ENCODE assay signal across 1 cellular context in genomic region chr16:23452572-23453337, GRCh38.
TF ChIP-seq lines count a peak whose summit lies in the region.

TSS of gene COG7 (minus strand) at chr16:23453189. CDS start at chr16:23452994, 195 bp downstream.

TF ChIP-seq in HepG2, 621 proteins besides CTCF, POLR2A, EP300 and RAD21 (continued from another document and continues in another):
- TF ChIP-seq, protein P1, sequence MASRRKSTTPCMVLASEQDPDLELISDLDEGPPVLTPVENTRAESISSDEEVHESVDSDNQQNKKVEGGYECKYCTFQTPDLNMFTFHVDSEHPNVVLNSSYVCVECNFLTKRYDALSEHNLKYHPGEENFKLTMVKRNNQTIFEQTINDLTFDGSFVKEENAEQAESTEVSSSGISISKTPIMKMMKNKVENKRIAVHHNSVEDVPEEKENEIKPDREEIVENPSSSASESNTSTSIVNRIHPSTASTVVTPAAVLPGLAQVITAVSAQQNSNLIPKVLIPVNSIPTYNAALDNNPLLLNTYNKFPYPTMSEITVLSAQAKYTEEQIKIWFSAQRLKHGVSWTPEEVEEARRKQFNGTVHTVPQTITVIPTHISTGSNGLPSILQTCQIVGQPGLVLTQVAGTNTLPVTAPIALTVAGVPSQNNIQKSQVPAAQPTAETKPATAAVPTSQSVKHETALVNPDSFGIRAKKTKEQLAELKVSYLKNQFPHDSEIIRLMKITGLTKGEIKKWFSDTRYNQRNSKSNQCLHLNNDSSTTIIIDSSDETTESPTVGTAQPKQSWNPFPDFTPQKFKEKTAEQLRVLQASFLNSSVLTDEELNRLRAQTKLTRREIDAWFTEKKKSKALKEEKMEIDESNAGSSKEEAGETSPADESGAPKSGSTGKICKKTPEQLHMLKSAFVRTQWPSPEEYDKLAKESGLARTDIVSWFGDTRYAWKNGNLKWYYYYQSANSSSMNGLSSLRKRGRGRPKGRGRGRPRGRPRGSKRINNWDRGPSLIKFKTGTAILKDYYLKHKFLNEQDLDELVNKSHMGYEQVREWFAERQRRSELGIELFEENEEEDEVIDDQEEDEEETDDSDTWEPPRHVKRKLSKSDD (CRISPR knock-in tag; IDR thresholded peaks at IDR 0.05; ENCODE audit: low read depth): peak; percentile 69; the same call in 1 of the 2 replicates
- TF ChIP-seq CHCHD3 (CRISPR knock-in tag; IDR thresholded peaks at IDR 0.05): peak; percentile 76; the same call in 1 of the 2 replicates
- peak; percentile 97 for TF ChIP-seq KDM2A (CRISPR knock-in tag; IDR thresholded peaks at IDR 0.05; ENCODE audit: borderline replicate concordance, low read depth)
- no peak for TF ChIP-seq RAD51 (IDR thresholded peaks at IDR 0.05; ENCODE audit: borderline replicate concordance)
- peak; percentile 39; the same call in 1 of the 2 replicates for TF ChIP-seq ZNF260 (CRISPR knock-in tag; IDR thresholded peaks at IDR 0.05; ENCODE audit: borderline replicate concordance, low read depth)
- TF ChIP-seq, protein P2, sequence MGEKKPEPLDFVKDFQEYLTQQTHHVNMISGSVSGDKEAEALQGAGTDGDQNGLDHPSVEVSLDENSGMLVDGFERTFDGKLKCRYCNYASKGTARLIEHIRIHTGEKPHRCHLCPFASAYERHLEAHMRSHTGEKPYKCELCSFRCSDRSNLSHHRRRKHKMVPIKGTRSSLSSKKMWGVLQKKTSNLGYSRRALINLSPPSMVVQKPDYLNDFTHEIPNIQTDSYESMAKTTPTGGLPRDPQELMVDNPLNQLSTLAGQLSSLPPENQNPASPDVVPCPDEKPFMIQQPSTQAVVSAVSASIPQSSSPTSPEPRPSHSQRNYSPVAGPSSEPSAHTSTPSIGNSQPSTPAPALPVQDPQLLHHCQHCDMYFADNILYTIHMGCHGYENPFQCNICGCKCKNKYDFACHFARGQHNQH (CRISPR knock-in tag; IDR thresholded peaks at IDR 0.05): peak; percentile 89
- TF ChIP-seq MAFK (conservative IDR thresholded peaks at IDR 0.05 in 1 of 2, IDR thresholded peaks at IDR 0.05 in 1 of 2; ENCODE audit: low read length in 2 of 2): no peak; a peak in 1 of 4 replicates
- TF ChIP-seq ZNF354B (CRISPR knock-in tag; IDR thresholded peaks at IDR 0.05): no peak
- peak; percentile 64; the same call in 1 of the 2 replicates for TF ChIP-seq SOX13 (IDR thresholded peaks at IDR 0.05)
- TF ChIP-seq SOX13 (CRISPR knock-in tag; conservative IDR thresholded peaks at IDR 0.05 in 1 of 2, IDR thresholded peaks at IDR 0.05 in 1 of 2): peak in 1 of 2 experiments; percentile 52; a peak in 1 of 4 replicates
- no peak for TF ChIP-seq TCF12 (IDR thresholded peaks at IDR 0.05)
- TF ChIP-seq TCF12 (CRISPR knock-in tag; IDR thresholded peaks at IDR 0.05): 0 out of 2 replicates have a peak, but pooled peaks have one; percentile 92
- peak; percentile 70; the same call in 1 of the 2 replicates for TF ChIP-seq KDM4B (CRISPR knock-in tag; IDR thresholded peaks at IDR 0.05)
- TF ChIP-seq ELF4 (CRISPR knock-in tag; IDR thresholded peaks at IDR 0.05; ENCODE audit: borderline replicate concordance): peak; percentile 96
- peak; percentile 94; the same call in 1 of the 2 replicates for TF ChIP-seq ZUFSP (CRISPR knock-in tag; IDR thresholded peaks at IDR 0.05; ENCODE audit: borderline replicate concordance)
- peak; percentile 57 for TF ChIP-seq PHF5A (CRISPR knock-in tag; IDR thresholded peaks at IDR 0.05; ENCODE audit: low read depth, unreplicated experiment)
- TF ChIP-seq PLRG1 (conservative IDR thresholded peaks at IDR 0.05): no peak
- TF ChIP-seq GABPB1 (CRISPR knock-in tag; IDR thresholded peaks at IDR 0.05): peak; percentile 99
- TF ChIP-seq ZNF557 (CRISPR knock-in tag; IDR thresholded peaks at IDR 0.05): peak; percentile 85; the same call in 1 of the 2 replicates
- no peak for TF ChIP-seq POLR2AphosphoS2 (IDR thresholded peaks at IDR 0.05; ENCODE audit: low read depth, low read length)
- TF ChIP-seq ARNT (IDR thresholded peaks at IDR 0.05): no peak
- TF ChIP-seq HOXA3 (CRISPR knock-in tag; IDR thresholded peaks at IDR 0.05): peak; percentile 86
- TF ChIP-seq DMTF1 (CRISPR knock-in tag; IDR thresholded peaks at IDR 0.05): peak; percentile 94
- TF ChIP-seq ZNF614 (CRISPR knock-in tag; IDR thresholded peaks at IDR 0.05; ENCODE audit: borderline replicate concordance): peak; percentile 93; the same call in 1 of the 2 replicates
- peak; percentile 93; the same call in 1 of the 2 replicates for TF ChIP-seq ZSCAN25 (CRISPR knock-in tag; IDR thresholded peaks at IDR 0.05)
- TF ChIP-seq, protein P3, sequence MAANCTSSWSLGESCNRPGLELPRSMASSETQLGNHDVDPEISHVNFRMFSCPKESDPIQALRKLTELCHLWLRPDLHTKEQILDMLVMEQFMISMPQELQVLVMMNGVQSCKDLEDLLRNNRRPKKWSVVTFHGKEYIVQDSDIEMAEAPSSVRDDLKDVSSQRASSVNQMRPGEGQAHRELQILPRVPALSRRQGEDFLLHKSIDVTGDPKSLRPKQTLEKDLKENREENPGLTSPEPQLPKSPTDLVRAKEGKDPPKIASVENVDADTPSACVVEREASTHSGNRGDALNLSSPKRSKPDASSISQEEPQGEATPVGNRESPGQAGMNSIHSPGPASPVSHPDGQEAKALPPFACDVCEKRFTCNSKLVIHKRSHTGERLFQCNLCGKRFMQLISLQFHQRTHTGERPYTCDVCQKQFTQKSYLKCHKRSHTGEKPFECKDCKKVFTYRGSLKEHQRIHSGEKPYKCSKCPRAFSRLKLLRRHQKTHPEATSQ (CRISPR knock-in tag; IDR thresholded peaks at IDR 0.05; ENCODE audit: borderline replicate concordance): 0 out of 2 replicates have a peak, but pooled peaks have one; percentile 84
- 0 out of 2 replicates have a peak, but pooled peaks have one; percentile 21 for TF ChIP-seq LRRFIP1 (CRISPR knock-in tag; conservative IDR thresholded peaks at IDR 0.05)
- TF ChIP-seq, protein P4, sequence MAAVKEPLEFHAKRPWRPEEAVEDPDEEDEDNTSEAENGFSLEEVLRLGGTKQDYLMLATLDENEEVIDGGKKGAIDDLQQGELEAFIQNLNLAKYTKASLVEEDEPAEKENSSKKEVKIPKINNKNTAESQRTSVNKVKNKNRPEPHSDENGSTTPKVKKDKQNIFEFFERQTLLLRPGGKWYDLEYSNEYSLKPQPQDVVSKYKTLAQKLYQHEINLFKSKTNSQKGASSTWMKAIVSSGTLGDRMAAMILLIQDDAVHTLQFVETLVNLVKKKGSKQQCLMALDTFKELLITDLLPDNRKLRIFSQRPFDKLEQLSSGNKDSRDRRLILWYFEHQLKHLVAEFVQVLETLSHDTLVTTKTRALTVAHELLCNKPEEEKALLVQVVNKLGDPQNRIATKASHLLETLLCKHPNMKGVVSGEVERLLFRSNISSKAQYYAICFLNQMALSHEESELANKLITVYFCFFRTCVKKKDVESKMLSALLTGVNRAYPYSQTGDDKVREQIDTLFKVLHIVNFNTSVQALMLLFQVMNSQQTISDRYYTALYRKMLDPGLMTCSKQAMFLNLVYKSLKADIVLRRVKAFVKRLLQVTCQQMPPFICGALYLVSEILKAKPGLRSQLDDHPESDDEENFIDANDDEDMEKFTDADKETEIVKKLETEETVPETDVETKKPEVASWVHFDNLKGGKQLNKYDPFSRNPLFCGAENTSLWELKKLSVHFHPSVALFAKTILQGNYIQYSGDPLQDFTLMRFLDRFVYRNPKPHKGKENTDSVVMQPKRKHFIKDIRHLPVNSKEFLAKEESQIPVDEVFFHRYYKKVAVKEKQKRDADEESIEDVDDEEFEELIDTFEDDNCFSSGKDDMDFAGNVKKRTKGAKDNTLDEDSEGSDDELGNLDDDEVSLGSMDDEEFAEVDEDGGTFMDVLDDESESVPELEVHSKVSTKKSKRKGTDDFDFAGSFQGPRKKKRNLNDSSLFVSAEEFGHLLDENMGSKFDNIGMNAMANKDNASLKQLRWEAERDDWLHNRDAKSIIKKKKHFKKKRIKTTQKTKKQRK (IDR thresholded peaks at IDR 0.05; ENCODE audit: low read length): no peak
- TF ChIP-seq ZNF703 (CRISPR knock-in tag; IDR thresholded peaks at IDR 0.05; ENCODE audit: borderline replicate concordance): peak; percentile 95; the same call in 1 of the 2 replicates
- TF ChIP-seq, protein P5, sequence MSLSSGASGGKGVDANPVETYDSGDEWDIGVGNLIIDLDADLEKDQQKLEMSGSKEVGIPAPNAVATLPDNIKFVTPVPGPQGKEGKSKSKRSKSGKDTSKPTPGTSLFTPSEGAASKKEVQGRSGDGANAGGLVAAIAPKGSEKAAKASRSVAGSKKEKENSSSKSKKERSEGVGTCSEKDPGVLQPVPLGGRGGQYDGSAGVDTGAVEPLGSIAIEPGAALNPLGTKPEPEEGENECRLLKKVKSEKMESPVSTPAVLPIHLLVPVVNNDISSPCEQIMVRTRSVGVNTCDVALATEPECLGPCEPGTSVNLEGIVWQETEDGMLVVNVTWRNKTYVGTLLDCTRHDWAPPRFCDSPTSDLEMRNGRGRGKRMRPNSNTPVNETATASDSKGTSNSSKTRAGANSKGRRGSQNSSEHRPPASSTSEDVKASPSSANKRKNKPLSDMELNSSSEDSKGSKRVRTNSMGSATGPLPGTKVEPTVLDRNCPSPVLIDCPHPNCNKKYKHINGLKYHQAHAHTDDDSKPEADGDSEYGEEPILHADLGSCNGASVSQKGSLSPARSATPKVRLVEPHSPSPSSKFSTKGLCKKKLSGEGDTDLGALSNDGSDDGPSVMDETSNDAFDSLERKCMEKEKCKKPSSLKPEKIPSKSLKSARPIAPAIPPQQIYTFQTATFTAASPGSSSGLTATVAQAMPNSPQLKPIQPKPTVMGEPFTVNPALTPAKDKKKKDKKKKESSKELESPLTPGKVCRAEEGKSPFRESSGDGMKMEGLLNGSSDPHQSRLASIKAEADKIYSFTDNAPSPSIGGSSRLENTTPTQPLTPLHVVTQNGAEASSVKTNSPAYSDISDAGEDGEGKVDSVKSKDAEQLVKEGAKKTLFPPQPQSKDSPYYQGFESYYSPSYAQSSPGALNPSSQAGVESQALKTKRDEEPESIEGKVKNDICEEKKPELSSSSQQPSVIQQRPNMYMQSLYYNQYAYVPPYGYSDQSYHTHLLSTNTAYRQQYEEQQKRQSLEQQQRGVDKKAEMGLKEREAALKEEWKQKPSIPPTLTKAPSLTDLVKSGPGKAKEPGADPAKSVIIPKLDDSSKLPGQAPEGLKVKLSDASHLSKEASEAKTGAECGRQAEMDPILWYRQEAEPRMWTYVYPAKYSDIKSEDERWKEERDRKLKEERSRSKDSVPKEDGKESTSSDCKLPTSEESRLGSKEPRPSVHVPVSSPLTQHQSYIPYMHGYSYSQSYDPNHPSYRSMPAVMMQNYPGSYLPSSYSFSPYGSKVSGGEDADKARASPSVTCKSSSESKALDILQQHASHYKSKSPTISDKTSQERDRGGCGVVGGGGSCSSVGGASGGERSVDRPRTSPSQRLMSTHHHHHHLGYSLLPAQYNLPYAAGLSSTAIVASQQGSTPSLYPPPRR (CRISPR knock-in tag; IDR thresholded peaks at IDR 0.05; ENCODE audit: borderline replicate concordance): peak; percentile 81
- TF ChIP-seq ZNF512 (CRISPR knock-in tag; IDR thresholded peaks at IDR 0.05): peak; percentile 72; the same call in 1 of the 2 replicates
- TF ChIP-seq ZNF878 (CRISPR knock-in tag; IDR thresholded peaks at IDR 0.05): peak; percentile 87
- 0 out of 2 replicates have a peak, but pooled peaks have one; percentile 89 for TF ChIP-seq CENPT (CRISPR knock-in tag; IDR thresholded peaks at IDR 0.05; ENCODE audit: low read depth)
- peak; percentile 91 for TF ChIP-seq ZNF746 (CRISPR knock-in tag; IDR thresholded peaks at IDR 0.05)
